In the genomic region with DNA sequence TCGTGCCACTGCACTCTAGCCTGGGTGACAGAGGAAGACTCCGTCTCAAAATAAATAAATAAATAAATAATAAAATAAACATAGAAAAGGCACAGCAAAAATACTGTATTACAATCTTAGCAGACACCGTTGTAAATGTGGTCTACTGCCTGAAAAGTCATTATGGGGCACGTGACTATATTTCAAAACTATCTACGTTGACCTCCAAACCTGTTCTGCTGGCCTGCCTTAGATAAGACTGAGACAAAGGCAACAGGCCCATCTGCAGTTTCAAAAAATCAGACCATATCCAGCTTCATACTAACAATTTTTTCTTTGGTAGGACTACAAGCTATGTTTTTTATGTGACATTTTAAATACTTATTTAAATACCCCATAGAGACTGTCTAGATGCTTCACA, we compare ENCODE assay signal across 1 cellular context.
TF ChIP-seq lines count a peak whose summit lies in the region.

No MANE protein-coding gene starts in this region.

TF ChIP-seq in K562, 482 proteins besides CTCF, POLR2A, EP300 and RAD21 (continued from another document and continues in another):
- TF ChIP-seq, protein P1, sequence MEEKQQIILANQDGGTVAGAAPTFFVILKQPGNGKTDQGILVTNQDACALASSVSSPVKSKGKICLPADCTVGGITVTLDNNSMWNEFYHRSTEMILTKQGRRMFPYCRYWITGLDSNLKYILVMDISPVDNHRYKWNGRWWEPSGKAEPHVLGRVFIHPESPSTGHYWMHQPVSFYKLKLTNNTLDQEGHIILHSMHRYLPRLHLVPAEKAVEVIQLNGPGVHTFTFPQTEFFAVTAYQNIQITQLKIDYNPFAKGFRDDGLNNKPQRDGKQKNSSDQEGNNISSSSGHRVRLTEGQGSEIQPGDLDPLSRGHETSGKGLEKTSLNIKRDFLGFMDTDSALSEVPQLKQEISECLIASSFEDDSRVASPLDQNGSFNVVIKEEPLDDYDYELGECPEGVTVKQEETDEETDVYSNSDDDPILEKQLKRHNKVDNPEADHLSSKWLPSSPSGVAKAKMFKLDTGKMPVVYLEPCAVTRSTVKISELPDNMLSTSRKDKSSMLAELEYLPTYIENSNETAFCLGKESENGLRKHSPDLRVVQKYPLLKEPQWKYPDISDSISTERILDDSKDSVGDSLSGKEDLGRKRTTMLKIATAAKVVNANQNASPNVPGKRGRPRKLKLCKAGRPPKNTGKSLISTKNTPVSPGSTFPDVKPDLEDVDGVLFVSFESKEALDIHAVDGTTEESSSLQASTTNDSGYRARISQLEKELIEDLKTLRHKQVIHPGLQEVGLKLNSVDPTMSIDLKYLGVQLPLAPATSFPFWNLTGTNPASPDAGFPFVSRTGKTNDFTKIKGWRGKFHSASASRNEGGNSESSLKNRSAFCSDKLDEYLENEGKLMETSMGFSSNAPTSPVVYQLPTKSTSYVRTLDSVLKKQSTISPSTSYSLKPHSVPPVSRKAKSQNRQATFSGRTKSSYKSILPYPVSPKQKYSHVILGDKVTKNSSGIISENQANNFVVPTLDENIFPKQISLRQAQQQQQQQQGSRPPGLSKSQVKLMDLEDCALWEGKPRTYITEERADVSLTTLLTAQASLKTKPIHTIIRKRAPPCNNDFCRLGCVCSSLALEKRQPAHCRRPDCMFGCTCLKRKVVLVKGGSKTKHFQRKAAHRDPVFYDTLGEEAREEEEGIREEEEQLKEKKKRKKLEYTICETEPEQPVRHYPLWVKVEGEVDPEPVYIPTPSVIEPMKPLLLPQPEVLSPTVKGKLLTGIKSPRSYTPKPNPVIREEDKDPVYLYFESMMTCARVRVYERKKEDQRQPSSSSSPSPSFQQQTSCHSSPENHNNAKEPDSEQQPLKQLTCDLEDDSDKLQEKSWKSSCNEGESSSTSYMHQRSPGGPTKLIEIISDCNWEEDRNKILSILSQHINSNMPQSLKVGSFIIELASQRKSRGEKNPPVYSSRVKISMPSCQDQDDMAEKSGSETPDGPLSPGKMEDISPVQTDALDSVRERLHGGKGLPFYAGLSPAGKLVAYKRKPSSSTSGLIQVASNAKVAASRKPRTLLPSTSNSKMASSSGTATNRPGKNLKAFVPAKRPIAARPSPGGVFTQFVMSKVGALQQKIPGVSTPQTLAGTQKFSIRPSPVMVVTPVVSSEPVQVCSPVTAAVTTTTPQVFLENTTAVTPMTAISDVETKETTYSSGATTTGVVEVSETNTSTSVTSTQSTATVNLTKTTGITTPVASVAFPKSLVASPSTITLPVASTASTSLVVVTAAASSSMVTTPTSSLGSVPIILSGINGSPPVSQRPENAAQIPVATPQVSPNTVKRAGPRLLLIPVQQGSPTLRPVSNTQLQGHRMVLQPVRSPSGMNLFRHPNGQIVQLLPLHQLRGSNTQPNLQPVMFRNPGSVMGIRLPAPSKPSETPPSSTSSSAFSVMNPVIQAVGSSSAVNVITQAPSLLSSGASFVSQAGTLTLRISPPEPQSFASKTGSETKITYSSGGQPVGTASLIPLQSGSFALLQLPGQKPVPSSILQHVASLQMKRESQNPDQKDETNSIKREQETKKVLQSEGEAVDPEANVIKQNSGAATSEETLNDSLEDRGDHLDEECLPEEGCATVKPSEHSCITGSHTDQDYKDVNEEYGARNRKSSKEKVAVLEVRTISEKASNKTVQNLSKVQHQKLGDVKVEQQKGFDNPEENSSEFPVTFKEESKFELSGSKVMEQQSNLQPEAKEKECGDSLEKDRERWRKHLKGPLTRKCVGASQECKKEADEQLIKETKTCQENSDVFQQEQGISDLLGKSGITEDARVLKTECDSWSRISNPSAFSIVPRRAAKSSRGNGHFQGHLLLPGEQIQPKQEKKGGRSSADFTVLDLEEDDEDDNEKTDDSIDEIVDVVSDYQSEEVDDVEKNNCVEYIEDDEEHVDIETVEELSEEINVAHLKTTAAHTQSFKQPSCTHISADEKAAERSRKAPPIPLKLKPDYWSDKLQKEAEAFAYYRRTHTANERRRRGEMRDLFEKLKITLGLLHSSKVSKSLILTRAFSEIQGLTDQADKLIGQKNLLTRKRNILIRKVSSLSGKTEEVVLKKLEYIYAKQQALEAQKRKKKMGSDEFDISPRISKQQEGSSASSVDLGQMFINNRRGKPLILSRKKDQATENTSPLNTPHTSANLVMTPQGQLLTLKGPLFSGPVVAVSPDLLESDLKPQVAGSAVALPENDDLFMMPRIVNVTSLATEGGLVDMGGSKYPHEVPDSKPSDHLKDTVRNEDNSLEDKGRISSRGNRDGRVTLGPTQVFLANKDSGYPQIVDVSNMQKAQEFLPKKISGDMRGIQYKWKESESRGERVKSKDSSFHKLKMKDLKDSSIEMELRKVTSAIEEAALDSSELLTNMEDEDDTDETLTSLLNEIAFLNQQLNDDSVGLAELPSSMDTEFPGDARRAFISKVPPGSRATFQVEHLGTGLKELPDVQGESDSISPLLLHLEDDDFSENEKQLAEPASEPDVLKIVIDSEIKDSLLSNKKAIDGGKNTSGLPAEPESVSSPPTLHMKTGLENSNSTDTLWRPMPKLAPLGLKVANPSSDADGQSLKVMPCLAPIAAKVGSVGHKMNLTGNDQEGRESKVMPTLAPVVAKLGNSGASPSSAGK (IDR thresholded peaks at IDR 0.05) = peak; percentile 61
- TF ChIP-seq, protein P2, sequence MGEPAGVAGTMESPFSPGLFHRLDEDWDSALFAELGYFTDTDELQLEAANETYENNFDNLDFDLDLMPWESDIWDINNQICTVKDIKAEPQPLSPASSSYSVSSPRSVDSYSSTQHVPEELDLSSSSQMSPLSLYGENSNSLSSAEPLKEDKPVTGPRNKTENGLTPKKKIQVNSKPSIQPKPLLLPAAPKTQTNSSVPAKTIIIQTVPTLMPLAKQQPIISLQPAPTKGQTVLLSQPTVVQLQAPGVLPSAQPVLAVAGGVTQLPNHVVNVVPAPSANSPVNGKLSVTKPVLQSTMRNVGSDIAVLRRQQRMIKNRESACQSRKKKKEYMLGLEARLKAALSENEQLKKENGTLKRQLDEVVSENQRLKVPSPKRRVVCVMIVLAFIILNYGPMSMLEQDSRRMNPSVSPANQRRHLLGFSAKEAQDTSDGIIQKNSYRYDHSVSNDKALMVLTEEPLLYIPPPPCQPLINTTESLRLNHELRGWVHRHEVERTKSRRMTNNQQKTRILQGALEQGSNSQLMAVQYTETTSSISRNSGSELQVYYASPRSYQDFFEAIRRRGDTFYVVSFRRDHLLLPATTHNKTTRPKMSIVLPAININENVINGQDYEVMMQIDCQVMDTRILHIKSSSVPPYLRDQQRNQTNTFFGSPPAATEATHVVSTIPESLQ (CRISPR knock-in tag; IDR thresholded peaks at IDR 0.05) = no peak
- TF ChIP-seq, protein P3, sequence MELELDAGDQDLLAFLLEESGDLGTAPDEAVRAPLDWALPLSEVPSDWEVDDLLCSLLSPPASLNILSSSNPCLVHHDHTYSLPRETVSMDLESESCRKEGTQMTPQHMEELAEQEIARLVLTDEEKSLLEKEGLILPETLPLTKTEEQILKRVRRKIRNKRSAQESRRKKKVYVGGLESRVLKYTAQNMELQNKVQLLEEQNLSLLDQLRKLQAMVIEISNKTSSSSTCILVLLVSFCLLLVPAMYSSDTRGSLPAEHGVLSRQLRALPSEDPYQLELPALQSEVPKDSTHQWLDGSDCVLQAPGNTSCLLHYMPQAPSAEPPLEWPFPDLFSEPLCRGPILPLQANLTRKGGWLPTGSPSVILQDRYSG (tag; conservative IDR thresholded peaks at IDR 0.05; ENCODE audit: low read depth) = no peak
- TF ChIP-seq GATA2 (CRISPR knock-in tag; IDR thresholded peaks at IDR 0.05) (peak; percentile 12; the same call in 1 of the 2 replicates), FOXJ3 (CRISPR knock-in tag; IDR thresholded peaks at IDR 0.05) (no peak), RFX5 (IDR thresholded peaks at IDR 0.05; ENCODE audit: low read depth, low read length) (no peak), RB1 (IDR thresholded peaks at IDR 0.05; ENCODE audit: low read depth) (no peak), BCOR (IDR thresholded peaks at IDR 0.05) (peak; percentile 0; the same call in 1 of the 2 replicates), RAD51 (IDR thresholded peaks at IDR 0.05; ENCODE audit: borderline replicate concordance, low read depth) (peak; percentile 92), EP400 (IDR thresholded peaks at IDR 0.05) (peak; percentile 25; the same call in 1 of the 2 replicates), ARID1B (IDR thresholded peaks at IDR 0.05) (peak; percentile 79), CEBPB (tag; IDR thresholded peaks at IDR 0.05) (peak; percentile 44; the same call in 1 of the 2 replicates), TAL1 (IDR thresholded peaks at IDR 0.05) (peak; percentile 75), NFIX (CRISPR knock-in tag; IDR thresholded peaks at IDR 0.05; ENCODE audit: low read depth) (no peak), RCOR1 (IDR thresholded peaks at IDR 0.05; ENCODE audit: borderline replicate concordance in 1 of 2, low read depth in 2 of 2, low read length in 2 of 2) (0 out of 4 replicates have a peak, but pooled peaks of 1 of the 2 experiments have one; percentile 18), CREM (IDR thresholded peaks at IDR 0.05; ENCODE audit: low read depth) (peak; percentile 49; the same call in 1 of the 2 replicates), BHLHE40 (IDR thresholded peaks at IDR 0.05; ENCODE audit: low read length) (peak; percentile 85), PHB (CRISPR knock-in tag; IDR thresholded peaks at IDR 0.05) (no peak), DDX20 (tag; IDR thresholded peaks at IDR 0.05; ENCODE audit: low read depth) (no peak), MYBL2 (IDR thresholded peaks at IDR 0.05; ENCODE audit: low read depth) (peak; percentile 85), MYBL2 (CRISPR knock-in tag; IDR thresholded peaks at IDR 0.05; ENCODE audit: borderline replicate concordance) (no peak), TEAD4 (IDR thresholded peaks at IDR 0.05; ENCODE audit: low read length) (peak; percentile 85), TEAD4 (CRISPR knock-in tag; IDR thresholded peaks at IDR 0.05; ENCODE audit: borderline replicate concordance) (no peak), RBM34 (IDR thresholded peaks at IDR 0.05; ENCODE audit: borderline replicate concordance, insufficient read depth, low read length) (no peak), SOX6 (IDR thresholded peaks at IDR 0.05) (peak; percentile 64), LEF1 (IDR thresholded peaks at IDR 0.05) (0 out of 2 replicates have a peak, but pooled peaks have one; percentile 28), HCFC1 (IDR thresholded peaks at IDR 0.05; ENCODE audit: low read depth, low read length) (no peak), KDM1A (IDR thresholded peaks at IDR 0.05) (peak; percentile 52 to 60; a peak in 2 of 4 replicates), ZNF23 (CRISPR knock-in tag; IDR thresholded peaks at IDR 0.05) (no peak), NFE2 (IDR thresholded peaks at IDR 0.05; ENCODE audit: low read depth) (peak; percentile 16; the same call in 1 of the 2 replicates), TCF7 (IDR thresholded peaks at IDR 0.05; ENCODE audit: borderline replicate concordance) (no peak), TCF3 (CRISPR knock-in tag; IDR thresholded peaks at IDR 0.05) (peak; percentile 80), DPF2 (IDR thresholded peaks at IDR 0.05) (peak; percentile 59; the same call in 1 of the 2 replicates), NFIC (IDR thresholded peaks at IDR 0.05) (peak; percentile 54; the same call in 1 of the 2 replicates)
- TF ChIP-seq, protein P4, sequence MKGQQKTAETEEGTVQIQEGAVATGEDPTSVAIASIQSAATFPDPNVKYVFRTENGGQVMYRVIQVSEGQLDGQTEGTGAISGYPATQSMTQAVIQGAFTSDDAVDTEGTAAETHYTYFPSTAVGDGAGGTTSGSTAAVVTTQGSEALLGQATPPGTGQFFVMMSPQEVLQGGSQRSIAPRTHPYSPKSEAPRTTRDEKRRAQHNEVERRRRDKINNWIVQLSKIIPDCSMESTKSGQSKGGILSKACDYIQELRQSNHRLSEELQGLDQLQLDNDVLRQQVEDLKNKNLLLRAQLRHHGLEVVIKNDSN (CRISPR knock-in tag; IDR thresholded peaks at IDR 0.05) = peak; percentile 88
- TF ChIP-seq, protein P5, sequence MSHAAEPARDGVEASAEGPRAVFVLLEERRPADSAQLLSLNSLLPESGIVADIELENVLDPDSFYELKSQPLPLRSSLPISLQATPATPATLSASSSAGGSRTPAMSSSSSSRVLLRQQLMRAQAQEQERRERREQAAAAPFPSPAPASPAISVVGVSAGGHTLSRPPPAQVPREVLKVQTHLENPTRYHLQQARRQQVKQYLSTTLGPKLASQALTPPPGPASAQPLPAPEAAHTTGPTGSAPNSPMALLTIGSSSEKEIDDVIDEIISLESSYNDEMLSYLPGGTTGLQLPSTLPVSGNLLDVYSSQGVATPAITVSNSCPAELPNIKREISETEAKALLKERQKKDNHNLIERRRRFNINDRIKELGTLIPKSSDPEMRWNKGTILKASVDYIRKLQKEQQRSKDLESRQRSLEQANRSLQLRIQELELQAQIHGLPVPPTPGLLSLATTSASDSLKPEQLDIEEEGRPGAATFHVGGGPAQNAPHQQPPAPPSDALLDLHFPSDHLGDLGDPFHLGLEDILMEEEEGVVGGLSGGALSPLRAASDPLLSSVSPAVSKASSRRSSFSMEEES (CRISPR knock-in tag; IDR thresholded peaks at IDR 0.05) = peak; percentile 96
- TF ChIP-seq, protein P6, sequence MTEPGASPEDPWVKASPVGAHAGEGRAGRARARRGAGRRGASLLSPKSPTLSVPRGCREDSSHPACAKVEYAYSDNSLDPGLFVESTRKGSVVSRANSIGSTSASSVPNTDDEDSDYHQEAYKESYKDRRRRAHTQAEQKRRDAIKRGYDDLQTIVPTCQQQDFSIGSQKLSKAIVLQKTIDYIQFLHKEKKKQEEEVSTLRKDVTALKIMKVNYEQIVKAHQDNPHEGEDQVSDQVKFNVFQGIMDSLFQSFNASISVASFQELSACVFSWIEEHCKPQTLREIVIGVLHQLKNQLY (CRISPR knock-in tag; conservative IDR thresholded peaks at IDR 0.05) = no peak
- TF ChIP-seq, protein P7, sequence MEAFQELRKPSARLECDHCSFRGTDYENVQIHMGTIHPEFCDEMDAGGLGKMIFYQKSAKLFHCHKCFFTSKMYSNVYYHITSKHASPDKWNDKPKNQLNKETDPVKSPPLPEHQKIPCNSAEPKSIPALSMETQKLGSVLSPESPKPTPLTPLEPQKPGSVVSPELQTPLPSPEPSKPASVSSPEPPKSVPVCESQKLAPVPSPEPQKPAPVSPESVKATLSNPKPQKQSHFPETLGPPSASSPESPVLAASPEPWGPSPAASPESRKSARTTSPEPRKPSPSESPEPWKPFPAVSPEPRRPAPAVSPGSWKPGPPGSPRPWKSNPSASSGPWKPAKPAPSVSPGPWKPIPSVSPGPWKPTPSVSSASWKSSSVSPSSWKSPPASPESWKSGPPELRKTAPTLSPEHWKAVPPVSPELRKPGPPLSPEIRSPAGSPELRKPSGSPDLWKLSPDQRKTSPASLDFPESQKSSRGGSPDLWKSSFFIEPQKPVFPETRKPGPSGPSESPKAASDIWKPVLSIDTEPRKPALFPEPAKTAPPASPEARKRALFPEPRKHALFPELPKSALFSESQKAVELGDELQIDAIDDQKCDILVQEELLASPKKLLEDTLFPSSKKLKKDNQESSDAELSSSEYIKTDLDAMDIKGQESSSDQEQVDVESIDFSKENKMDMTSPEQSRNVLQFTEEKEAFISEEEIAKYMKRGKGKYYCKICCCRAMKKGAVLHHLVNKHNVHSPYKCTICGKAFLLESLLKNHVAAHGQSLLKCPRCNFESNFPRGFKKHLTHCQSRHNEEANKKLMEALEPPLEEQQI (IDR thresholded peaks at IDR 0.05) = peak; percentile 90
- TF ChIP-seq, protein P8, sequence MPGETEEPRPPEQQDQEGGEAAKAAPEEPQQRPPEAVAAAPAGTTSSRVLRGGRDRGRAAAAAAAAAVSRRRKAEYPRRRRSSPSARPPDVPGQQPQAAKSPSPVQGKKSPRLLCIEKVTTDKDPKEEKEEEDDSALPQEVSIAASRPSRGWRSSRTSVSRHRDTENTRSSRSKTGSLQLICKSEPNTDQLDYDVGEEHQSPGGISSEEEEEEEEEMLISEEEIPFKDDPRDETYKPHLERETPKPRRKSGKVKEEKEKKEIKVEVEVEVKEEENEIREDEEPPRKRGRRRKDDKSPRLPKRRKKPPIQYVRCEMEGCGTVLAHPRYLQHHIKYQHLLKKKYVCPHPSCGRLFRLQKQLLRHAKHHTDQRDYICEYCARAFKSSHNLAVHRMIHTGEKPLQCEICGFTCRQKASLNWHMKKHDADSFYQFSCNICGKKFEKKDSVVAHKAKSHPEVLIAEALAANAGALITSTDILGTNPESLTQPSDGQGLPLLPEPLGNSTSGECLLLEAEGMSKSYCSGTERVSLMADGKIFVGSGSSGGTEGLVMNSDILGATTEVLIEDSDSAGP (CRISPR knock-in tag; IDR thresholded peaks at IDR 0.05) = no peak
